In genomic region chr1:43976890-43977289, GRCh38 we compare ENCODE assay signal across 13 cellular contexts. TPM values are rescaled to one million over a fixed set of nuclear protein-coding genes. Genes with fewer than 3 reads are reported as not detected.
A peak's percentile ranks its signal among the peaks of the same experiment; 100 is the strongest.
DNase-seq lines count a peak whose midpoint lies in the region; ATAC-seq, FAIRE-seq and TF ChIP-seq lines count a peak whose summit lies in the region.
"Had no signal": no experiment of that assay in that cellular context is flagged by ENCODE, and none has a peak within 500 bp of the region (broad histone marks: within the 10 kb centered on the region; RNA-seq: fewer than 3 reads in every experiment).

No MANE protein-coding gene starts in this region.

- H4K91ac ChIP-seq in trophoblast cell (ENCODE audit: low read depth, low read length) = no peak overlapping the region

- CTCF ChIA-PET in activated CD4-positive, alpha-beta T cell treated with anti-CD3 and anti-CD28 coated beads, Interleukin-2, amount 10 ng/mL, durations not matched to agents 7 days and 5 days (lab: Charles Lee) = interaction anchor here (0.9 to 1.5 kb wide), 2 partner anchors 35 to 42 kb away, joined by 3 to 4 read pairs; no protein-coding TSS in a partner anchor

- H3K36me3 Mint-ChIP-seq in activated CD4-positive, alpha-beta T cell treated with anti-CD3 and anti-CD28 coated beads, Interleukin-2, amount 10 ng/mL, durations not matched to agents 7 days and 5 days (ENCODE audit: low read depth) = peaks cover 43% of the 10 kb centered on the region

- H3K27me3 Mint-ChIP-seq in activated CD4-positive, alpha-beta T cell treated with anti-CD3 and anti-CD28 coated beads, Interleukin-2, amount 10 ng/mL, durations not matched to agents 7 days and 5 days = no peaks in the 10 kb centered on the region

- TF ChIP-seq CTCF in Loucy (conservative IDR thresholded peaks at IDR 0.05; ENCODE audit: low read length) (no peak), dorsolateral prefrontal cortex (IDR thresholded peaks at IDR 0.05 in 54 of 56, conservative IDR thresholded peaks at IDR 0.05 in 2 of 56; ENCODE audit: low read depth in 1 of 56, partially characterized antibody in 56 of 56) (no peak)

- H2AFZ ChIP-seq in Loucy (ENCODE audit: low read length) (no peak overlapping the region), trophoblast cell (ENCODE audit: insufficient read depth, low read length, poor library complexity) (no peak overlapping the region)

- intact Hi-C loops in dorsolateral prefrontal cortex (cut with DNase I) = no loop called here

- peaks cover 55% of the 10 kb centered on the region for H3K4me1 Mint-ChIP-seq in activated CD4-positive, alpha-beta T cell treated with anti-CD3 and anti-CD28 coated beads, Interleukin-2, amount 10 ng/mL, durations not matched to agents 7 days and 5 days

- H3K4me1 ChIP-seq in Loucy (ENCODE audit: insufficient read depth, low read length, poor library complexity, severe bottlenecking) (peaks cover 54% of the 10 kb centered on the region), trophoblast cell (ENCODE audit: control insufficient read depth in 1 of 2, insufficient read depth in 2 of 2, low read length in 2 of 2) (peaks cover 16 to 22% of the 10 kb centered on the region in 2 experiments)

- no peak overlapping the region for H4K12ac ChIP-seq in trophoblast cell (ENCODE audit: low read depth, low read length)

- no peaks in the 10 kb centered on the region for H3K9me3 ChIP-seq in Loucy (ENCODE audit: insufficient read depth, low read depth, low read length)
- H3K9me3 ChIP-seq in trophoblast cell (ENCODE audit: insufficient read depth, low read depth, low read length) = no peaks in the 10 kb centered on the region
- H3K9me3 ChIP-seq: adrenal gland had no signal

- DNase-seq in activated CD4-positive, alpha-beta T cell treated with anti-CD3 and anti-CD28 coated beads, Interleukin-2, amount 10 ng/mL, durations not matched to agents 7 days and 5 days = no peak
- DNase-seq in activated CD4-positive, alpha-beta T cell treated with anti-CD3 and anti-CD28 coated beads for 48 hours = no peak
- DNase-seq in dorsolateral prefrontal cortex = no peak
- no peak for DNase-seq in trophoblast cell
- no peak for DNase-seq in urothelium cell line (ENCODE audit: low spot score)
- DNase-seq in NCI-H2081 treated with DMSO at 0.1 percent for 48 hours (lab: John Stamatoyannopoulos, UW) = no peak
- DNase-seq: adrenal gland; effector CD4-positive, alpha-beta T cell; left ventricle myocardium superior; SHP77; stimulated activated CD4-positive, alpha-beta T cell treated with anti-CD3 and anti-CD28 coated beads, Interleukin-4, amount 100 ng/mL, for 1 hour had no signal

- POLR2A ChIA-PET in activated CD4-positive, alpha-beta T cell treated with anti-CD3 and anti-CD28 coated beads, Interleukin-2, amount 10 ng/mL, durations not matched to agents 7 days and 5 days (lab: Charles Lee) = no interaction called here

- peaks cover 36% of the 10 kb centered on the region for H4K20me1 ChIP-seq in Loucy (ENCODE audit: insufficient read depth, low read length, poor library complexity, severe bottlenecking)

- WGBS in trophoblast cell (ENCODE audit: extremely low coverage, insufficient coverage, insufficient read length) = no CpG with 5 or more reads among the region's 8 CpGs

- ATAC-seq in HG03354 (IDR thresholded peaks at IDR 0.05; ENCODE audit: poor library complexity, severe bottlenecking, unreplicated experiment) = no peak
- ATAC-seq: left ventricle myocardium superior had no signal

- no peak overlapping the region for H3K14ac ChIP-seq in trophoblast cell (ENCODE audit: low read length)

- no peaks in the 10 kb centered on the region; the same call in 1 of the 2 replicates for H3F3A ChIP-seq in Loucy (ENCODE audit: low read depth)

- H3K18ac ChIP-seq in trophoblast cell (ENCODE audit: low read length) = no peak overlapping the region

- H3K9me3 Mint-ChIP-seq in activated CD4-positive, alpha-beta T cell treated with anti-CD3 and anti-CD28 coated beads, Interleukin-2, amount 10 ng/mL, durations not matched to agents 7 days and 5 days = no peaks in the 10 kb centered on the region

- H2BK12ac ChIP-seq in trophoblast cell (ENCODE audit: low read length) = no peak overlapping the region

- peak overlapping the region; percentile 84 for H3K4me3 Mint-ChIP-seq in activated CD4-positive, alpha-beta T cell treated with anti-CD3 and anti-CD28 coated beads, Interleukin-2, amount 10 ng/mL, durations not matched to agents 7 days and 5 days

- H3K9me2 ChIP-seq in Loucy (replicated peaks; ENCODE audit: low read depth, low read length) = no peaks in the 10 kb centered on the region

- H2AK5ac ChIP-seq in trophoblast cell (ENCODE audit: low read length) = no peak overlapping the region

- no peak overlapping the region for H2BK120ac ChIP-seq in trophoblast cell (ENCODE audit: insufficient read depth, low read length, poor library complexity)

- H3K4me2 ChIP-seq in Loucy (ENCODE audit: low read depth, low read length, poor library complexity, severe bottlenecking) (peak overlapping the region; percentile 93), trophoblast cell (ENCODE audit: low read length) (no peak overlapping the region)

- no peak overlapping the region for H3K27ac Mint-ChIP-seq in activated CD4-positive, alpha-beta T cell treated with anti-CD3 and anti-CD28 coated beads, Interleukin-2, amount 10 ng/mL, durations not matched to agents 7 days and 5 days

- peaks cover 17% of the 10 kb centered on the region for H3K79me1 ChIP-seq in trophoblast cell (ENCODE audit: low read length)

- no peak overlapping the region for H3K4ac ChIP-seq in trophoblast cell (ENCODE audit: low read depth, low read length)

- H3K9ac ChIP-seq in Loucy (ENCODE audit: low read depth, low read length, poor library complexity, severe bottlenecking) = no peak overlapping the region
- no peak overlapping the region for H3K9ac ChIP-seq in trophoblast cell (ENCODE audit: low read length)

- H3K79me2 ChIP-seq in Loucy (ENCODE audit: insufficient read depth, low read length) (peaks cover 46% of the 10 kb centered on the region), trophoblast cell (ENCODE audit: control insufficient read depth, insufficient read depth, low read length, poor library complexity) (peaks cover 18% of the 10 kb centered on the region)

- no peaks in the 10 kb centered on the region for H3K27me3 ChIP-seq in Loucy (ENCODE audit: insufficient read depth, low read length, poor library complexity, severe bottlenecking)
- no peaks in the 10 kb centered on the region for H3K27me3 ChIP-seq in dorsolateral prefrontal cortex
- no peaks in the 10 kb centered on the region for H3K27me3 ChIP-seq in trophoblast cell (ENCODE audit: insufficient read depth, low read length)
- H3K27me3 ChIP-seq: adrenal gland had no signal

- peak overlapping the region in 2 of 59 donors; percentile 13 to 35 for H3K27ac ChIP-seq in dorsolateral prefrontal cortex
- H3K27ac ChIP-seq in trophoblast cell (ENCODE audit: low read depth, low read length) = no peak overlapping the region
- H3K27ac ChIP-seq: adrenal gland had no signal

- no peak for FAIRE-seq in urothelium cell line (lab: Jason Lieb, UNC)

- H2BK5ac ChIP-seq in trophoblast cell (ENCODE audit: low read depth, low read length, poor library complexity) = no peak overlapping the region

- no peak overlapping the region for H4K8ac ChIP-seq in trophoblast cell (ENCODE audit: low read depth, low read length)

- H3K23ac ChIP-seq in trophoblast cell (ENCODE audit: low read length) = no peak overlapping the region

- H3K4me3 ChIP-seq in Loucy (ENCODE audit: low read length, poor library complexity, severe bottlenecking) = peak overlapping the region; percentile 91
- H3K4me3 ChIP-seq in dorsolateral prefrontal cortex = peak overlapping the region in 32 of 59 donors; percentile 1 to 99 (median 84)
- H3K4me3 ChIP-seq in trophoblast cell (ENCODE audit: low read depth, low read length) = peak overlapping the region; percentile 6

- no peaks in the 10 kb centered on the region for H3K36me3 ChIP-seq in Loucy (ENCODE audit: insufficient read depth, low read length)
- peaks cover 35 to 38% of the 10 kb centered on the region in 2 experiments for H3K36me3 ChIP-seq in trophoblast cell (ENCODE audit: control insufficient read depth in 1 of 2, insufficient read depth in 2 of 2, low read length in 2 of 2)

RNA-seq across cellular contexts. Expression of gene B4GALT2, which starts 2.1 kb away (rescaled TPM):
- total RNA-seq in activated CD4-positive, alpha-beta T cell treated with anti-CD3 and anti-CD28 coated beads, Interleukin-2, amount 10 ng/mL, durations not matched to agents 7 days and 5 days = 1 to 10 TPM; 8.0 to 9.3 TPM
- 10 to 100 TPM; 33.5 to 97.8 (median 48.8) TPM for total RNA-seq in dorsolateral prefrontal cortex
- polyA plus RNA-seq in trophoblast cell (2013) = 32.4 and 35.1 TPM in 2 replicates

RNA-seq across cellular contexts. Expression of gene ATP6V0B, which starts 2.1 kb away (rescaled TPM):
- total RNA-seq in activated CD4-positive, alpha-beta T cell treated with anti-CD3 and anti-CD28 coated beads, Interleukin-2, amount 10 ng/mL, durations not matched to agents 7 days and 5 days = 100 to 1,000 TPM in 1 of 2 experiments, 10 to 100 TPM in 1; 90.1 to 112 TPM
- total RNA-seq in dorsolateral prefrontal cortex = 100 to 1,000 TPM; 112 to 276 (median 202) TPM
- polyA plus RNA-seq in trophoblast cell (2013) = 71.6 and 76.4 TPM in 2 replicates

RNA-seq across cellular contexts. Expression of gene DPH2, which starts 7.1 kb away (rescaled TPM):
- total RNA-seq in activated CD4-positive, alpha-beta T cell treated with anti-CD3 and anti-CD28 coated beads, Interleukin-2, amount 10 ng/mL, durations not matched to agents 7 days and 5 days = 10 to 100 TPM; 28.0 to 30.0 TPM
- total RNA-seq in dorsolateral prefrontal cortex = 10 to 100 TPM; 12.0 to 31.1 (median 20.7) TPM
- polyA plus RNA-seq in trophoblast cell (2013) = 11.7 and 12.3 TPM in 2 replicates

RNA-seq across cellular contexts. Expression of gene CCDC24, which starts 14.5 kb away (rescaled TPM):
- total RNA-seq in activated CD4-positive, alpha-beta T cell treated with anti-CD3 and anti-CD28 coated beads, Interleukin-2, amount 10 ng/mL, durations not matched to agents 7 days and 5 days = 1 to 10 TPM in 1 of 2 experiments, under 1 TPM in 1; 0.71 to 1.3 TPM
- 10 to 100 TPM in 119 of 120 experiments, 1 to 10 TPM in 1; 9.0 to 34.0 (median 18.6) TPM for total RNA-seq in dorsolateral prefrontal cortex
- polyA plus RNA-seq in trophoblast cell (2013) = 2.4 TPM in 2 replicates

RNA-seq across cellular contexts. Expression of gene IPO13, which starts 30.1 kb away (rescaled TPM):
- 10 to 100 TPM; 22.0 to 27.2 TPM for total RNA-seq in activated CD4-positive, alpha-beta T cell treated with anti-CD3 and anti-CD28 coated beads, Interleukin-2, amount 10 ng/mL, durations not matched to agents 7 days and 5 days
- 100 to 1,000 TPM in 51 of 120 experiments, 10 to 100 TPM in 69; 48.0 to 243 (median 94.5) TPM for total RNA-seq in dorsolateral prefrontal cortex
- 11.1 and 11.7 TPM in 2 replicates for polyA plus RNA-seq in trophoblast cell (2013)

Comparison
In these comparisons a context has a peak if more than half of its experiments do, and no peak if none do; other contexts are left out.
1. H3K4me3 ChIP-seq: peak in every context shown above with its lines; median percentile 91 in Loucy; 84 in dorsolateral prefrontal cortex; 6 in trophoblast cell.